Comparison of ENCODE assay signal across 8 cellular contexts in genomic region chr12:102062419-102062806, GRCh38. TPM values are rescaled to one million over a fixed set of nuclear protein-coding genes. Genes with fewer than 3 reads are reported as not detected.
DNase-seq lines count a peak whose midpoint lies in the region; ATAC-seq, FAIRE-seq and TF ChIP-seq lines count a peak whose summit lies in the region.

No MANE protein-coding gene starts in this region.

- TF ChIP-seq POLR2A in testis (IDR thresholded peaks at IDR 0.05) (no peak), Peyer's patch (IDR thresholded peaks at IDR 0.05) (no peak)

- H3K9ac ChIP-seq in kidney (ENCODE audit: low read length in 2 of 2): no peak overlapping the region

- H3K4me1 Mint-ChIP-seq in activated naive CD4-positive, alpha-beta T cell treated with anti-CD3 and anti-CD28 coated beads, Interleukin-2, amount 10 ng/mL, durations not matched to agents 7 days and 5 days: peaks cover 56% of the 10 kb centered on the region
- peaks cover 15% of the 10 kb centered on the region for H3K4me1 Mint-ChIP-seq in activated T-helper 17 cell treated with anti-CD3 and anti-CD28 coated beads, Interleukin-2, amount 50 U/mL, for 72 hours

- H3K9me3 ChIP-seq in kidney (ENCODE audit: control insufficient read depth in 1 of 2, low read length in 2 of 2): no peaks in the 10 kb centered on the region
- no peaks in the 10 kb centered on the region for H3K9me3 ChIP-seq in testis
- no peaks in the 10 kb centered on the region for H3K9me3 ChIP-seq in Peyer's patch

- H3K27ac Mint-ChIP-seq in activated naive CD4-positive, alpha-beta T cell treated with anti-CD3 and anti-CD28 coated beads, Interleukin-2, amount 10 ng/mL, durations not matched to agents 7 days and 5 days: peak overlapping the region; percentile 97
- peak overlapping the region in 1 of 2 donors; percentile 98 for H3K27ac Mint-ChIP-seq in activated naive CD4-positive, alpha-beta T cell treated with anti-CD3 and anti-CD28 coated beads, Interleukin-2, amount 50 U/mL, for 72 hours
- H3K27ac Mint-ChIP-seq in activated T-helper 17 cell treated with anti-CD3 and anti-CD28 coated beads, Interleukin-2, amount 50 U/mL, for 72 hours: peak overlapping the region; percentile 100

- in situ Hi-C loops in ACHN (cut with HindIII; ENCODE audit: low pct_ligation_motif_present, low pct_unique_long_range_greater_than_20kb, low sequenced_read_pairs): no loop called here

- CTCF ChIA-PET in activated naive CD4-positive, alpha-beta T cell treated with anti-CD3 and anti-CD28 coated beads, Interleukin-2, amount 10 ng/mL, durations not matched to agents 7 days and 5 days (lab: Charles Lee): interaction anchor here (0.6 kb wide), 1 partner anchor 18 kb away, joined by 3 read pairs; no protein-coding TSS in a partner anchor

- H3K36me3 ChIP-seq in kidney (ENCODE audit: control insufficient read depth in 1 of 2, insufficient read depth in 2 of 2, low read length in 2 of 2) (peaks cover 0 to 2% of the 10 kb centered on the region in 2 donors), testis (ENCODE audit: low read depth, missing control alignments) (no peaks in the 10 kb centered on the region), Peyer's patch (peaks cover 0 to 8% (median 0%) of the 10 kb centered on the region in 3 donors)

- peaks cover 0 to 4% of the 10 kb centered on the region in 2 donors for H3K4me1 ChIP-seq in kidney (ENCODE audit: control insufficient read depth in 1 of 2, insufficient read depth in 1 of 2, low read depth in 1 of 2, low read length in 2 of 2)
- H3K4me1 ChIP-seq in testis: no peaks in the 10 kb centered on the region
- no peaks in the 10 kb centered on the region for H3K4me1 ChIP-seq in Peyer's patch

- no peak for ATAC-seq in activated naive CD4-positive, alpha-beta T cell treated with anti-CD3 and anti-CD28 coated beads, Interleukin-2, amount 50 U/mL, for 72 hours
- no peak for ATAC-seq in activated T-helper 17 cell treated with anti-CD3 and anti-CD28 coated beads, Interleukin-2, amount 50 U/mL, for 72 hours (replicated peaks)

- H3K4me3 Mint-ChIP-seq in activated naive CD4-positive, alpha-beta T cell treated with anti-CD3 and anti-CD28 coated beads, Interleukin-2, amount 10 ng/mL, durations not matched to agents 7 days and 5 days: peak overlapping the region; percentile 90
- peak overlapping the region; percentile 100 for H3K4me3 Mint-ChIP-seq in activated T-helper 17 cell treated with anti-CD3 and anti-CD28 coated beads, Interleukin-2, amount 50 U/mL, for 72 hours

- DNase-seq in activated naive CD4-positive, alpha-beta T cell treated with anti-CD3 and anti-CD28 coated beads, Interleukin-2, amount 10 ng/mL, durations not matched to agents 7 days and 5 days: no peak
- no peak for DNase-seq in activated naive CD4-positive, alpha-beta T cell treated with anti-CD3 and anti-CD28 coated beads, Interleukin-2, amount 50 U/mL, for 72 hours (ENCODE audit: low spot score in 2 of 2)
- DNase-seq in kidney (no peak), testis (no peak), Peyer's patch (no peak), COR-L47 (lab: John Stamatoyannopoulos, UW) (no peak), ACHN (no peak)

- H3K27ac ChIP-seq in kidney (ENCODE audit: low read depth in 2 of 2, low read length in 2 of 2) (no peak overlapping the region), testis (peak overlapping the region; percentile 69 to 84), Peyer's patch (no peak overlapping the region)

- H3K27me3 Mint-ChIP-seq in activated naive CD4-positive, alpha-beta T cell treated with anti-CD3 and anti-CD28 coated beads, Interleukin-2, amount 10 ng/mL, durations not matched to agents 7 days and 5 days: peaks cover 8% of the 10 kb centered on the region
- peaks cover 2% of the 10 kb centered on the region for H3K27me3 Mint-ChIP-seq in activated T-helper 17 cell treated with anti-CD3 and anti-CD28 coated beads, Interleukin-2, amount 50 U/mL, for 72 hours

- WGBS in testis, 2 donors: 48 to 68% methylated on average over 11 of the region's 11 CpGs

- peak overlapping the region; percentile 65 to 98 for H3K4me3 ChIP-seq in kidney (ENCODE audit: low read length in 2 of 2)
- peak overlapping the region; percentile 69 to 93 for H3K4me3 ChIP-seq in testis
- H3K4me3 ChIP-seq in Peyer's patch: peak overlapping the region in 2 of 4 donors; percentile 76 to 89

- H3K27me3 ChIP-seq in testis: no peaks in the 10 kb centered on the region
- H3K27me3 ChIP-seq in Peyer's patch: no peaks in the 10 kb centered on the region

- peaks cover 33% of the 10 kb centered on the region for H3K36me3 Mint-ChIP-seq in activated naive CD4-positive, alpha-beta T cell treated with anti-CD3 and anti-CD28 coated beads, Interleukin-2, amount 10 ng/mL, durations not matched to agents 7 days and 5 days
- H3K36me3 Mint-ChIP-seq in activated naive CD4-positive, alpha-beta T cell treated with anti-CD3 and anti-CD28 coated beads, Interleukin-2, amount 50 U/mL, for 72 hours: peaks cover 18 to 19% of the 10 kb centered on the region in 2 donors
- peaks cover 43% of the 10 kb centered on the region for H3K36me3 Mint-ChIP-seq in activated T-helper 17 cell treated with anti-CD3 and anti-CD28 coated beads, Interleukin-2, amount 50 U/mL, for 72 hours (ENCODE audit: low read depth)

- no peak for TF ChIP-seq CTCF in kidney (IDR thresholded peaks at IDR 0.05; ENCODE audit: borderline replicate concordance, extremely low read depth, insufficient read depth)
- no peak for TF ChIP-seq CTCF in testis (IDR thresholded peaks at IDR 0.05)
- no peak for TF ChIP-seq CTCF in Peyer's patch (IDR thresholded peaks at IDR 0.05)

- peaks cover 6% of the 10 kb centered on the region for H3K9me3 Mint-ChIP-seq in activated naive CD4-positive, alpha-beta T cell treated with anti-CD3 and anti-CD28 coated beads, Interleukin-2, amount 10 ng/mL, durations not matched to agents 7 days and 5 days
- peaks cover 0 to 4% of the 10 kb centered on the region in 2 donors for H3K9me3 Mint-ChIP-seq in activated naive CD4-positive, alpha-beta T cell treated with anti-CD3 and anti-CD28 coated beads, Interleukin-2, amount 50 U/mL, for 72 hours
- H3K9me3 Mint-ChIP-seq in activated T-helper 17 cell treated with anti-CD3 and anti-CD28 coated beads, Interleukin-2, amount 50 U/mL, for 72 hours: no peaks in the 10 kb centered on the region

- intact Hi-C loops in kidney (cut with DNase I) (no loop called here), testis (cut with DNase I; ENCODE audit: low total_unique reads) (no loop called here)

- no peak for FAIRE-seq in kidney (lab: Jason Lieb, UNC)

RNA-seq across cellular contexts. Expression of gene WASHC3, which starts 0.6 kb away (rescaled TPM):
- total RNA-seq in activated naive CD4-positive, alpha-beta T cell treated with anti-CD3 and anti-CD28 coated beads, Interleukin-2, amount 50 U/mL, for 72 hours: 10 to 100 TPM; 22.1 to 37.0 TPM
- total RNA-seq in activated T-helper 17 cell treated with anti-CD3 and anti-CD28 coated beads, Interleukin-2, amount 50 U/mL, for 72 hours: 10 to 100 TPM; 39.9 to 40.6 TPM
- total RNA-seq in kidney: 33.0 TPM
- 95.9 TPM for polyA plus RNA-seq in kidney (ENCODE audit: insufficient read depth, low read depth, low replicate concordance)
- 100 to 1,000 TPM; 140 to 192 TPM for total RNA-seq in testis
- 298 TPM for polyA plus RNA-seq in testis (ENCODE audit: insufficient read depth, low read depth, low replicate concordance)
- 10 to 100 TPM; 35.7 to 80.9 (median 47.0) TPM for total RNA-seq in Peyer's patch

RNA-seq across cellular contexts. Expression of gene NUP37, which starts 57.5 kb away (rescaled TPM):
- 100 to 1,000 TPM in 1 of 2 donors, 10 to 100 TPM in 1; 95.8 to 101 TPM for total RNA-seq in activated naive CD4-positive, alpha-beta T cell treated with anti-CD3 and anti-CD28 coated beads, Interleukin-2, amount 50 U/mL, for 72 hours
- 10 to 100 TPM; 63.6 to 80.7 TPM for total RNA-seq in activated T-helper 17 cell treated with anti-CD3 and anti-CD28 coated beads, Interleukin-2, amount 50 U/mL, for 72 hours
- total RNA-seq in kidney (23.2 TPM), testis (10 to 100 TPM; 20.1 to 25.2 TPM), Peyer's patch (10 to 100 TPM in 2 of 4 donors, 1 to 10 TPM in 2; 5.5 to 23.2 (median 12.6) TPM)
- polyA plus RNA-seq in kidney (ENCODE audit: insufficient read depth, low read depth, low replicate concordance) (26.7 TPM), testis (ENCODE audit: insufficient read depth, low read depth, low replicate concordance) (38.1 TPM)

RNA-seq across cellular contexts. Expression of gene PARPBP, which starts 57.6 kb away (rescaled TPM):
- total RNA-seq in activated naive CD4-positive, alpha-beta T cell treated with anti-CD3 and anti-CD28 coated beads, Interleukin-2, amount 50 U/mL, for 72 hours: 10 to 100 TPM; 18.0 to 26.5 TPM
- total RNA-seq in activated T-helper 17 cell treated with anti-CD3 and anti-CD28 coated beads, Interleukin-2, amount 50 U/mL, for 72 hours: 10 to 100 TPM; 23.7 to 35.2 TPM
- 2.8 TPM for total RNA-seq in kidney
- polyA plus RNA-seq in kidney (ENCODE audit: insufficient read depth, low read depth, low replicate concordance): 1.1 TPM
- total RNA-seq in testis: 10 to 100 TPM in 1 of 2 donors, 1 to 10 TPM in 1; 9.9 to 15.1 TPM
- 7.0 TPM for polyA plus RNA-seq in testis (ENCODE audit: insufficient read depth, low read depth, low replicate concordance)
- total RNA-seq in Peyer's patch: 1 to 10 TPM; 2.6 to 4.2 (median 3.5) TPM

Comparison
In these comparisons a context has a peak if more than half of its experiments do, and no peak if none do; other contexts are left out.
1. H3K27ac ChIP-seq: peak in testis (2 of 2); none in kidney (0 of 2) and Peyer's patch (0 of 4).